ENCODE assay signal across 19 cellular contexts in genomic region chr1:19047373-19047772, GRCh38.
"Had no signal": no experiment of that assay in that cellular context is flagged by ENCODE, and none has a peak within 500 bp of the region (broad histone marks: within the 10 kb centered on the region; RNA-seq: fewer than 3 reads in every experiment).

No MANE protein-coding gene starts in this region.

- H3K9me3 ChIP-seq: prostate gland, suprapubic skin, transverse colon had no signal

- ATAC-seq: activated T-cell treated with anti-CD3 and anti-CD28 coated beads, Interleukin-2, amount 50 U/mL, for 72 hours; foreskin keratinocyte; right cardiac atrium; stimulated activated naive CD8-positive, alpha-beta T cell treated with anti-CD3 and anti-CD28 coated beads, Interleukin-15, amount 100 ng/mL, for 72 hours had no signal

- DNase-seq: activated CD4-positive, alpha-beta T cell treated with anti-CD3 and anti-CD28 coated beads, Interleukin-2, amount 50 U/mL, for 1 hour; activated CD4-positive, CD25-positive, alpha-beta regulatory T cell treated with anti-CD3 and anti-CD28 coated beads, Interleukin-2, amount 50 U/mL, for 72 hours; activated CD8-positive, alpha-beta memory T cell treated with anti-CD3 and anti-CD28 coated beads, Interleukin-2, amount 50 U/mL, for 4 hours; activated gamma-delta T cell treated with Interleukin-2 at 50 U/mL for 16 hours; activated T-cell treated with anti-CD3 and anti-CD28 coated beads, Interleukin-2, amount 50 U/mL, for 72 hours; foreskin keratinocyte; hippocampal formation; nephron progenitor cell; stimulated activated CD4-positive, alpha-beta T cell treated with anti-CD3 and anti-CD28 coated beads, Interleukin-4, amount 100 ng/mL, for 1 hour; stimulated activated naive CD8-positive, alpha-beta T cell treated with anti-CD3 and anti-CD28 coated beads, Interleukin-15, amount 100 ng/mL, for 72 hours; SW 1271; T-helper 2 cell; transverse colon had no signal

- H3K4me3 ChIP-seq: dorsolateral prefrontal cortex, prostate gland, skin epidermis, suprapubic skin, transverse colon had no signal

- H3K36me3 ChIP-seq: prostate gland, suprapubic skin, transverse colon had no signal

- H3K27ac ChIP-seq: dorsolateral prefrontal cortex, foreskin keratinocyte, prostate gland, skin epidermis, suprapubic skin, transverse colon, VCaP had no signal

- H3K4me1 ChIP-seq: foreskin keratinocyte, prostate gland had no signal
